ENCODE assay signal across 14 cellular contexts in genomic region chr7:152362128-152362926, GRCh38.
"Had no signal": no experiment of that assay in that cellular context is flagged by ENCODE, and none has a peak within 500 bp of the region (broad histone marks: within the 10 kb centered on the region; RNA-seq: fewer than 3 reads in every experiment).

No MANE protein-coding gene starts in this region.

- H3K36me3 ChIP-seq: cardiac muscle cell, ovary, thoracic aorta had no signal

- H3K9me3 ChIP-seq: heart left ventricle, ovary, stomach, thoracic aorta had no signal

- H3K27ac ChIP-seq: cardiac muscle cell, heart left ventricle, left lung, ovary, stomach, thoracic aorta had no signal

- H3K27me3 Mint-ChIP-seq: activated CD4-positive, alpha-beta T cell treated with anti-CD3 and anti-CD28 coated beads for 36 hours had no signal

- H3K4me3 Mint-ChIP-seq: activated CD4-positive, alpha-beta T cell treated with anti-CD3 and anti-CD28 coated beads for 36 hours had no signal

- H3K4me3 ChIP-seq: cardiac muscle cell, heart left ventricle, left lung, ovary, stomach, thoracic aorta had no signal

- DNase-seq: activated CD4-positive, alpha-beta T cell treated with anti-CD3 and anti-CD28 coated beads for 36 hours; activated effector memory CD4-positive, alpha-beta T cell treated with anti-CD3 and anti-CD28 coated beads, Interleukin-2, amount 50 U/mL, for 16 hours; effector CD4-positive, alpha-beta T cell; foreskin melanocyte; heart left ventricle; islet precursor cell; left lung; mesenchymal stem cell; ovary; stimulated activated CD4-positive, alpha-beta T cell treated with anti-CD3 and anti-CD28 coated beads, Interleukin-12 subunit alpha, Interleukin-12 subunit beta, amount 100 ng/mL, for 4 hours; stomach; T1000 had no signal

- H3K27me3 ChIP-seq: cardiac muscle cell, heart left ventricle, left lung, ovary, stomach had no signal

- ATAC-seq: activated CD4-positive, alpha-beta T cell treated with anti-CD3 and anti-CD28 coated beads for 36 hours; heart left ventricle; left lung had no signal
